Comparison of ENCODE assay signal across 8 cellular contexts in genomic region chr1:92783550-92783949, GRCh38. TPM values are rescaled to one million over a fixed set of nuclear protein-coding genes. Genes with fewer than 3 reads are reported as not detected.
DNase-seq lines count a peak whose midpoint lies in the region; FAIRE-seq and TF ChIP-seq lines count a peak whose summit lies in the region.
"Not testable (repeated sequence)": the region's sequence is repeated elsewhere in the genome, so short reads cannot be mapped to it uniquely, and the experiment has no call there.

No MANE protein-coding gene starts in this region.

- H3K4me2 ChIP-seq in neuronal stem cell (ENCODE audit: insufficient read depth, low read length, poor library complexity, severe bottlenecking) = not testable (repeated sequence)

- H3K9ac ChIP-seq in HUES48 (ENCODE audit: low read depth, low read length); neuronal stem cell (ENCODE audit: low read depth, low read length, poor library complexity): not testable (repeated sequence)
- peak overlapping the region; percentile 8 to 95 for H3K9ac ChIP-seq in kidney (ENCODE audit: low read length in 2 of 2)
- H3K9ac ChIP-seq in subcutaneous abdominal adipose tissue (ENCODE audit: low read length in 5 of 5) = peak overlapping the region; percentile 77 to 87 (median 83)

- intact Hi-C loops in CD14-positive monocyte (cut with micrococcal nuclease); ascending aorta (cut with DNase I); kidney (cut with DNase I): not testable (repeated sequence)

- H3K79me1 ChIP-seq in neuronal stem cell (ENCODE audit: low read depth, low read length) = not testable (repeated sequence)

- peaks cover 25 to 34% of the 10 kb centered on the region in 2 donors for H3K36me3 Mint-ChIP-seq in CD14-positive monocyte

- H3K4me3 ChIP-seq in HUES48 (ENCODE audit: low read depth, low read length) = peak overlapping the region; percentile 85
- H3K4me3 ChIP-seq in ascending aorta = peak overlapping the region; percentile 74 to 100
- H3K4me3 ChIP-seq in epithelial cell of esophagus (ENCODE audit: low read length) = peak overlapping the region; percentile 81
- H3K4me3 ChIP-seq in kidney (ENCODE audit: low read length in 2 of 2) = peak overlapping the region; percentile 62 to 95
- peak overlapping the region in 1 of 2 donors; percentile 58 for H3K4me3 ChIP-seq in neuronal stem cell (ENCODE audit: low read length in 2 of 2)
- H3K4me3 ChIP-seq in subcutaneous abdominal adipose tissue (ENCODE audit: low read depth in 1 of 5, low read length in 5 of 5) = peak overlapping the region; percentile 83 to 94 (median 87)

- not testable (repeated sequence) for H4K91ac ChIP-seq in neuronal stem cell (ENCODE audit: low read depth, low read length, poor library complexity)

- H3K4me3 Mint-ChIP-seq in CD14-positive monocyte = peak overlapping the region; percentile 88 to 89

- not testable (repeated sequence) for H2BK120ac ChIP-seq in neuronal stem cell (ENCODE audit: low read depth, low read length)

- not testable (repeated sequence) for H3K4me1 ChIP-seq in HUES48 (ENCODE audit: control insufficient read depth, insufficient read depth, low read length); kidney (ENCODE audit: control insufficient read depth in 1 of 2, insufficient read depth in 1 of 2, low read depth in 1 of 2, low read length in 2 of 2); neuronal stem cell (ENCODE audit: control insufficient read depth in 2 of 2, insufficient read depth in 1 of 2, low read depth in 1 of 2, low read length in 2 of 2)
- H3K4me1 ChIP-seq in ascending aorta (peaks cover 0 to 13% of the 10 kb centered on the region in 2 donors), subcutaneous abdominal adipose tissue (ENCODE audit: control insufficient read depth in 5 of 5, insufficient read depth in 5 of 5, low read length in 5 of 5) (peaks cover 0 to 30% (median 12%) of the 10 kb centered on the region in 5 donors)

- not testable (repeated sequence) for H3K9me3 ChIP-seq in HUES48 (ENCODE audit: control insufficient read depth, insufficient read depth, low read length); ascending aorta; kidney (ENCODE audit: control insufficient read depth in 1 of 2, low read length in 2 of 2); neuronal stem cell (replicated peaks in 1 of 2; ENCODE audit: control insufficient read depth in 2 of 2, insufficient read depth in 1 of 2, low read depth in 1 of 2, low read length in 2 of 2); subcutaneous abdominal adipose tissue (ENCODE audit: control insufficient read depth in 5 of 5, low read length in 5 of 5)

- not testable (repeated sequence) for H2BK5ac ChIP-seq in neuronal stem cell (ENCODE audit: low read length)

- not testable (repeated sequence) for H3K27me3 ChIP-seq in HUES48 (ENCODE audit: control insufficient read depth, insufficient read depth, low read length); ascending aorta; neuronal stem cell (ENCODE audit: control insufficient read depth in 3 of 3, insufficient read depth in 3 of 3, low read depth in 1 of 3, low read length in 3 of 3); subcutaneous abdominal adipose tissue (ENCODE audit: control insufficient read depth in 5 of 5, insufficient read depth in 4 of 5, low read length in 5 of 5)

- not testable (repeated sequence) for H3K14ac ChIP-seq in neuronal stem cell (ENCODE audit: low read length)

- FAIRE-seq in kidney (lab: Jason Lieb, UNC) = not testable (repeated sequence)

- H4K8ac ChIP-seq in neuronal stem cell (ENCODE audit: low read depth, low read length) = not testable (repeated sequence)

- WGBS in neuronal stem cell (ENCODE audit: extremely low coverage in 2 of 2, insufficient read length in 2 of 2, insufficient replicate concordance in 1 of 2), 2 donors = no CpG with 5 or more reads among the region's 14 CpGs

- not testable (repeated sequence) for H3K4ac ChIP-seq in neuronal stem cell (ENCODE audit: low read length)

- H3K27ac ChIP-seq in HUES48 (ENCODE audit: low read depth, low read length); neuronal stem cell (replicated peaks; ENCODE audit: low read length): not testable (repeated sequence)
- H3K27ac ChIP-seq in ascending aorta (peak overlapping the region; percentile 90 to 100), kidney (ENCODE audit: low read depth in 2 of 2, low read length in 2 of 2) (peak overlapping the region in 1 of 2 donors; percentile 98), subcutaneous abdominal adipose tissue (ENCODE audit: low read depth, low read length) (peak overlapping the region; percentile 96)

- DNase-seq in CD14-positive monocyte (ENCODE audit: low spot score); kidney; neuronal stem cell (ENCODE audit: low spot score): not testable (repeated sequence)
- DNase-seq in SK-N-DZ (ENCODE audit: low spot score) = peak; percentile 30
- DNase-seq in ascending aorta (ENCODE audit: low spot score in 2 of 2) = peak in 1 of 2 donors; percentile 70
- DNase-seq in epithelial cell of esophagus (ENCODE audit: low read depth) = peak; percentile 21

- H2BK12ac ChIP-seq in neuronal stem cell (ENCODE audit: low read length) = not testable (repeated sequence)

- not testable (repeated sequence) for H3K23ac ChIP-seq in neuronal stem cell (ENCODE audit: low read depth, low read length, poor library complexity)

- not testable (repeated sequence) for H3K9me3 Mint-ChIP-seq in CD14-positive monocyte

- not testable (repeated sequence) for H2BK15ac ChIP-seq in neuronal stem cell (ENCODE audit: low read length)

- not testable (repeated sequence) for H3K27me3 Mint-ChIP-seq in CD14-positive monocyte (ENCODE audit: low read depth in 3 of 3)

- H3K27ac Mint-ChIP-seq in CD14-positive monocyte = peak overlapping the region in 6 of 7 donors; percentile 88 to 95 (median 92)

- peaks cover 38% of the 10 kb centered on the region for H3K4me1 Mint-ChIP-seq in CD14-positive monocyte

- peak overlapping the region; percentile 99 for H2AFZ ChIP-seq in neuronal stem cell (ENCODE audit: low read length)

- not testable (repeated sequence) for TF ChIP-seq CTCF in CD14-positive monocyte (IDR thresholded peaks at IDR 0.05)
- TF ChIP-seq CTCF in ascending aorta (IDR thresholded peaks at IDR 0.05) (peak in 1 of 3 experiments; percentile 39), epithelial cell of esophagus (IDR thresholded peaks at IDR 0.05; ENCODE audit: insufficient read depth, low read depth, low read length, missing control alignments) (peak; percentile 9), kidney (IDR thresholded peaks at IDR 0.05; ENCODE audit: borderline replicate concordance, extremely low read depth, insufficient read depth) (peak; percentile 9)

- not testable (repeated sequence) for H3K36me3 ChIP-seq in HUES48 (ENCODE audit: control insufficient read depth, insufficient read depth, low read length); ascending aorta; kidney (ENCODE audit: control insufficient read depth in 1 of 2, insufficient read depth in 2 of 2, low read length in 2 of 2); neuronal stem cell (replicated peaks in 1 of 2; ENCODE audit: control insufficient read depth in 2 of 2, insufficient read depth in 2 of 2, low read length in 2 of 2); subcutaneous abdominal adipose tissue (ENCODE audit: control insufficient read depth in 5 of 5, insufficient read depth in 5 of 5, low read length in 5 of 5)

- not testable (repeated sequence) for H3K18ac ChIP-seq in neuronal stem cell (ENCODE audit: low read length)

- H2AK5ac ChIP-seq in neuronal stem cell (ENCODE audit: low read depth, low read length) = not testable (repeated sequence)

RNA-seq across cellular contexts. Expression of gene EVI5, which starts 1.4 kb away (rescaled TPM):
- polyA plus RNA-seq in CD14-positive monocyte (10 to 100 TPM; 14.3 to 19.4 TPM), kidney (ENCODE audit: insufficient read depth, low read depth, low replicate concordance) (3.6 TPM)
- 3.1 and 3.2 TPM in 2 replicates for polyA plus RNA-seq in SK-N-DZ (2014; cell fraction: cytosol; rRNA removed)
- 2.2 and 2.3 TPM in 2 replicates for polyA plus RNA-seq in SK-N-DZ (2014; cell fraction: nucleus; rRNA removed)
- total RNA-seq in ascending aorta (19.8 TPM), kidney (36.5 TPM)
- polyA plus RNA-seq in neuronal stem cell (2013, experiment 1 of 2) = 10.4 TPM
- polyA plus RNA-seq in neuronal stem cell (2013, experiment 2 of 2) = 11.4 TPM

RNA-seq across cellular contexts. Expression of gene RPL5, which starts 48.3 kb away (rescaled TPM):
- polyA plus RNA-seq in CD14-positive monocyte (100 to 1,000 TPM; 921 to 953 TPM), kidney (ENCODE audit: insufficient read depth, low read depth, low replicate concordance) (1,286 TPM)
- 2,642 and 2,769 TPM in 2 replicates for polyA plus RNA-seq in SK-N-DZ (2014; cell fraction: cytosol; rRNA removed)
- polyA plus RNA-seq in SK-N-DZ (2014; cell fraction: nucleus; rRNA removed) = 1,474 and 1,535 TPM in 2 replicates
- total RNA-seq in ascending aorta (617 TPM), kidney (786 TPM)
- polyA plus RNA-seq in neuronal stem cell (2013, experiment 1 of 2) = 6,288 TPM
- 6,513 TPM for polyA plus RNA-seq in neuronal stem cell (2013, experiment 2 of 2)
